In genomic region chr6:142301421-142302391, GRCh38 we compare ENCODE assay signal across 8 cellular contexts. TPM values are rescaled to one million over a fixed set of nuclear protein-coding genes. Genes with fewer than 3 reads are reported as not detected.
DNase-seq lines count a peak whose midpoint lies in the region; ATAC-seq and TF ChIP-seq lines count a peak whose summit lies in the region.

Gene ADGRG6, plus strand, starts transcription at chr6:142302007. Its CDS starts 323 bp downstream, at chr6:142302330.

- intact Hi-C loops in PC-3 (cut with micrococcal nuclease): loop anchor here (1.0 to 5.0 kb wide), 3 partner anchors 74 to 154 kb away; partner anchors contain the start of genes NMBR and VTA1

- H3K4me2 ChIP-seq in PC-3 (ENCODE audit: low read length): peak within 1 kb of the TSS; percentile 90

- H3K4me3 ChIP-seq in PC-3 (ENCODE audit: low read length): peak within 1 kb of the TSS; percentile 88
- H3K4me3 ChIP-seq in cardiac muscle cell: peak within 1 kb of the TSS; percentile 61

- H2AFZ ChIP-seq in PC-3 (ENCODE audit: low read length): peak within 1 kb of the TSS; percentile 32; the same call in 1 of the 2 replicates

- H3K27me3 Mint-ChIP-seq in progenitor cell of endocrine pancreas: no peaks in the 10 kb centered on the region

- H3K4me3 Mint-ChIP-seq in progenitor cell of endocrine pancreas (ENCODE audit: low read depth): peak within 1 kb of the TSS; percentile 91

- H3K4me1 ChIP-seq in PC-3 (ENCODE audit: insufficient read depth, low read length): peaks cover 47% of the 10 kb centered on the region
- H3K4me1 ChIP-seq in cardiac muscle cell (ENCODE audit: low read depth): peaks cover under 1% of the 10 kb centered on the region

- no peaks in the 10 kb centered on the region for H3K36me3 Mint-ChIP-seq in progenitor cell of endocrine pancreas (ENCODE audit: insufficient read depth)

- TF ChIP-seq CTCF in PC-3 (conservative IDR thresholded peaks at IDR 0.05; ENCODE audit: low read depth, low read length): peak; percentile 24; the same call in 1 of the 2 replicates
- TF ChIP-seq CTCF in cardiac muscle cell (IDR thresholded peaks at IDR 0.05; ENCODE audit: low read depth, low read length): peak; percentile 5
- peak; percentile 43 for TF ChIP-seq CTCF in progenitor cell of endocrine pancreas (IDR thresholded peaks at IDR 0.05; ENCODE audit: unreplicated experiment)

- BruUV-seq in PC-3 (replicated peaks; lab: Mats Ljungman, UMichigan): no TSS peak

- H3K9ac ChIP-seq in PC-3 (ENCODE audit: low read length): peak within 1 kb of the TSS; percentile 96

- no peaks in the 10 kb centered on the region for H4K20me1 ChIP-seq in PC-3 (ENCODE audit: low read length)

- peak within 1 kb of the TSS; percentile 96 for H3K27ac ChIP-seq in PC-3 (ENCODE audit: low read length)
- H3K27ac ChIP-seq in cardiac muscle cell: no peak within 1 kb of the TSS

- H3K36me3 ChIP-seq in PC-3 (ENCODE audit: low read depth, low read length) (no peaks in the 10 kb centered on the region), cardiac muscle cell (no peaks in the 10 kb centered on the region)

- peaks cover 55% of the 10 kb centered on the region for H3K79me2 ChIP-seq in PC-3 (ENCODE audit: low read length)

- peaks cover 2% of the 10 kb centered on the region for H3K9me3 Mint-ChIP-seq in progenitor cell of endocrine pancreas (ENCODE audit: low read depth)

- no peaks in the 10 kb centered on the region for H3K9me3 ChIP-seq in PC-3 (ENCODE audit: low read length)
- no peaks in the 10 kb centered on the region for H3K9me3 ChIP-seq in cardiac muscle cell (ENCODE audit: low read depth)

- CTCF ChIA-PET in PC-3 (lab: Charles Lee): interaction anchor here (0.8 to 1.1 kb wide), 3 partner anchors 74 to 154 kb away, joined by 3 to 16 read pairs (median 4); no protein-coding TSS in a partner anchor

- ATAC-seq in HG02943 (IDR thresholded peaks at IDR 0.05; ENCODE audit: low read depth, unreplicated experiment): peak; percentile 69
- peak; percentile 52 for ATAC-seq in PC-3

- no peaks in the 10 kb centered on the region for H3K9me2 ChIP-seq in PC-3 (replicated peaks; ENCODE audit: low read length)

- H3F3A ChIP-seq in PC-3 (ENCODE audit: low read length, unreplicated experiment): peaks cover 6% of the 10 kb centered on the region

- POLR2A ChIA-PET in PC-3 (lab: Charles Lee; ENCODE audit: unreplicated experiment): interaction anchor here (0.6 to 1.0 kb wide), 4 partner anchors 71 to 147 kb away, joined by 3 to 12 read pairs (median 4); no protein-coding TSS in a partner anchor

- H3K4me1 Mint-ChIP-seq in progenitor cell of endocrine pancreas (ENCODE audit: low read depth): peaks cover 50% of the 10 kb centered on the region

- DNase-seq in NCI-H2081 (lab: John Stamatoyannopoulos, UW) (peak; percentile 34 to 40), NCI-H2081 treated with DMSO at 0.1 percent for 48 hours (lab: John Stamatoyannopoulos, UW) (no peak), PC-3 (peak; percentile 66), cardiac muscle cell (ENCODE audit: low read depth in 1 of 2, low spot score in 1 of 2) (peak; percentile 38 to 71), progenitor cell of endocrine pancreas (ENCODE audit: low spot score, unreplicated experiment) (peak; percentile 64), cortex of kidney (lab: John Stamatoyannopoulos, UW) (no peak)
- DNase-seq in activated gamma-delta T cell treated with anti-CD3 and anti-CD28 coated beads, Interleukin-2, amount 50 U/mL, for 16 hours (ENCODE audit: low read depth): peak; percentile 22

- H3K27me3 ChIP-seq in PC-3 (ENCODE audit: low read length): no peaks in the 10 kb centered on the region
- peaks cover 23% of the 10 kb centered on the region for H3K27me3 ChIP-seq in cardiac muscle cell

- H3K27ac Mint-ChIP-seq in progenitor cell of endocrine pancreas: peak within 1 kb of the TSS; percentile 95

RNA-seq across cellular contexts. Expression of gene ADGRG6, which starts in this region (rescaled TPM):
- total RNA-seq in PC-3 (2014; rRNA removed) (50.4 and 73.2 TPM in 2 replicates), cardiac muscle cell (8.7 and 12.9 TPM in 2 replicates), progenitor cell of endocrine pancreas (126 and 139 TPM in 2 replicates)
- polyA plus RNA-seq in cardiac muscle cell: 2.4 and 3.7 TPM in 2 replicates

Comparison
In these comparisons a context has a peak if more than half of its experiments do, and no peak if none do; other contexts are left out.
1. DNase-seq: peak in NCI-H2081 (2 of 2), PC-3 (single experiment), activated gamma-delta T cell treated with anti-CD3 and anti-CD28 coated beads, Interleukin-2, amount 50 U/mL, for 16 hours (single experiment), cardiac muscle cell (2 of 2) and progenitor cell of endocrine pancreas (single experiment); none in NCI-H2081 treated with DMSO at 0.1 percent for 48 hours (single experiment) and cortex of kidney (single experiment).
2. Peak in every context shown above with its lines, with median percentiles within 50 percentile points of each other: CTCF ChIP-seq.